Comparison of ENCODE assay signal across 30 cellular contexts in the genomic region with DNA sequence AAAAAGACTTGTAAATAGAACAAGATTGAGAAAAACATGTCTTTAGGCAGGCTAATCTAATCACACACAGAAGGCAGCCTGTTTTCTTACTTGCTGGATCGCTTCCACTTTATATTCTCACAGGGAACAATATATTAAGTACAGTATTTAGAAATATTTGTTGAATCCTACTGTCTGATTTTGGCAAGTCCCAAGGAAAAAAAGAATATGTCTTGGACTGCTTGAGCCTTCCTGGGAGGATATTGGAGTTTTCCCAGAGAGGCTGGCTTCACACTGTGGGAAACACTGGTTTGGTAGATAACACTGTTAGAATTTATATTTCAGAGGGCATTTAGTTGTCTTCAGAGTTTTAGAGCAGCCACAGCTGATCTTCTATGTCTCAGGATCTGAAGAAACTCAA.
A peak's percentile ranks its signal among the peaks of the same experiment; 100 is the strongest.
DNase-seq lines count a peak whose midpoint lies in the region; ATAC-seq and TF ChIP-seq lines count a peak whose summit lies in the region.
"Had no signal": no experiment of that assay in that cellular context is flagged by ENCODE, and none has a peak within 500 bp of the region (broad histone marks: within the 10 kb centered on the region; RNA-seq: fewer than 3 reads in every experiment).

No MANE protein-coding gene starts in this region.

- no peak overlapping the region for H3K4me3 ChIP-seq in right lobe of liver
- H3K4me3 ChIP-seq: adrenal gland, body of pancreas, gastroesophageal sphincter, stomach, transverse colon had no signal

- DNase-seq in Calu3 (no peak), SK-MEL-5 (ENCODE audit: low read depth, low spot score) (peak; percentile 13), fibroblast of peridontal ligament (ENCODE audit: extremely low read depth) (peak; percentile 19), nephron progenitor cell (no peak), right lobe of liver (no peak)
- no peak for DNase-seq in activated effector memory CD4-positive, alpha-beta T cell treated with anti-CD3 and anti-CD28 coated beads, Interleukin-2, amount 50 U/mL, for 16 hours
- DNase-seq: activated CD4-positive, alpha-beta T cell treated with anti-CD3 and anti-CD28 coated beads, Interleukin-2, amount 10 ng/mL, durations not matched to agents 7 days and 5 days; activated naive CD4-positive, alpha-beta T cell; activated T-cell treated with anti-CD3 and anti-CD28 coated beads, Interleukin-2, amount 50 U/mL, for 4 hours; adrenal gland; body of pancreas; CD8-positive, alpha-beta memory T cell; DMS153; effector memory CD8-positive, alpha-beta T cell; HCEC 1CT; hypothalamus; immature natural killer cell; NCI-H2029 treated with DMSO at 0.1 percent for 48 hours; NCI-H345; NCI-H748 treated with DMSO at 0.1 percent for 48 hours; small intestine; stimulated activated CD4-positive, alpha-beta T cell treated with anti-CD3 and anti-CD28 coated beads, Interleukin-1b, Interleukin-23, amount 100 ng/mL, for 48 hours; stimulated activated CD8-positive, alpha-beta memory T cell treated with anti-CD3 and anti-CD28 coated beads, Interleukin-4, amount 100 ng/mL, for 48 hours; stomach; transverse colon had no signal

- H3K27ac Mint-ChIP-seq in Calu3 (ENCODE audit: unreplicated experiment) (peak overlapping the region; percentile 41), nephron progenitor cell (peak overlapping the region; percentile 27)
- H3K27ac Mint-ChIP-seq in stimulated activated memory B cell treated with anti-CD40 and anti-IgM and Interleukin-4, amounts not matched to agents 10 μg/mL and 1 μg/mL and 100 μg/mL, for 72 hours, result no peak overlapping the region
- H3K27ac Mint-ChIP-seq: activated CD4-positive, alpha-beta T cell treated with anti-CD3 and anti-CD28 coated beads, Interleukin-2, amount 10 ng/mL, durations not matched to agents 7 days and 5 days; CD8-positive, alpha-beta memory T cell; effector memory CD8-positive, alpha-beta T cell had no signal

- H3K4me1 ChIP-seq in right lobe of liver, result no peaks in the 10 kb centered on the region
- H3K4me1 ChIP-seq: adrenal gland, body of pancreas had no signal

- H3K4me1 Mint-ChIP-seq in Calu3 (ENCODE audit: low read depth, unreplicated experiment) (peaks cover 13% of the 10 kb centered on the region), nephron progenitor cell (peaks cover 68% of the 10 kb centered on the region)
- peaks cover 6% of the 10 kb centered on the region for H3K4me1 Mint-ChIP-seq in stimulated activated memory B cell treated with anti-CD40 and anti-IgM and Interleukin-4, amounts not matched to agents 10 μg/mL and 1 μg/mL and 100 μg/mL, for 72 hours

- no peak for ATAC-seq in GM18909 (IDR thresholded peaks at IDR 0.05; ENCODE audit: poor library complexity, unreplicated experiment)
- no peak for ATAC-seq in stimulated activated memory B cell treated with anti-CD40 and anti-IgM and Interleukin-4, amounts not matched to agents 10 μg/mL and 1 μg/mL and 100 μg/mL, for 72 hours
- no peak for ATAC-seq in right lobe of liver
- ATAC-seq: activated T-cell treated with anti-CD3 and anti-CD28 coated beads, Interleukin-2, amount 50 U/mL, for 4 hours; body of pancreas; effector memory CD8-positive, alpha-beta T cell; esophagus mucosa; gastroesophageal sphincter; left lobe of liver had no signal

- in situ Hi-C loops in SK-MEL-5 (cut with HindIII; ENCODE audit: low pct_unique_long_range_greater_than_20kb, low sequenced_read_pairs), result no loop called here

- H3K9me3 Mint-ChIP-seq in Calu3 (ENCODE audit: low read depth, unreplicated experiment) (no peaks in the 10 kb centered on the region), nephron progenitor cell (no peaks in the 10 kb centered on the region)
- no peaks in the 10 kb centered on the region for H3K9me3 Mint-ChIP-seq in stimulated activated memory B cell treated with anti-CD40 and anti-IgM and Interleukin-4, amounts not matched to agents 10 μg/mL and 1 μg/mL and 100 μg/mL, for 72 hours
- H3K9me3 Mint-ChIP-seq: activated CD4-positive, alpha-beta T cell treated with anti-CD3 and anti-CD28 coated beads, Interleukin-2, amount 10 ng/mL, durations not matched to agents 7 days and 5 days; activated T-cell treated with anti-CD3 and anti-CD28 coated beads, Interleukin-2, amount 50 U/mL, for 4 hours had no signal

- CTCF ChIA-PET in Calu3 (lab: Charles Lee), result interaction anchor here (1.3 kb wide), 1 partner anchor 10 kb away, joined by 3 read pairs; no protein-coding TSS in a partner anchor

- H3K36me3 Mint-ChIP-seq in Calu3 (ENCODE audit: insufficient read depth, unreplicated experiment) (no peaks in the 10 kb centered on the region), nephron progenitor cell (ENCODE audit: low read depth) (peaks cover 77% of the 10 kb centered on the region)
- no peaks in the 10 kb centered on the region for H3K36me3 Mint-ChIP-seq in stimulated activated memory B cell treated with anti-CD40 and anti-IgM and Interleukin-4, amounts not matched to agents 10 μg/mL and 1 μg/mL and 100 μg/mL, for 72 hours
- H3K36me3 Mint-ChIP-seq: CD8-positive, alpha-beta memory T cell; immature natural killer cell had no signal

- H3K27me3 Mint-ChIP-seq in Calu3 (ENCODE audit: unreplicated experiment) (no peaks in the 10 kb centered on the region), nephron progenitor cell (ENCODE audit: low read depth, poor library complexity) (no peaks in the 10 kb centered on the region)
- H3K27me3 Mint-ChIP-seq in stimulated activated memory B cell treated with anti-CD40 and anti-IgM and Interleukin-4, amounts not matched to agents 10 μg/mL and 1 μg/mL and 100 μg/mL, for 72 hours, result no peaks in the 10 kb centered on the region
- H3K27me3 Mint-ChIP-seq: activated CD4-positive, alpha-beta T cell treated with anti-CD3 and anti-CD28 coated beads, Interleukin-2, amount 10 ng/mL, durations not matched to agents 7 days and 5 days; CD8-positive, alpha-beta memory T cell; effector memory CD8-positive, alpha-beta T cell had no signal

- H3K4me3 Mint-ChIP-seq in Calu3 (ENCODE audit: low read depth, unreplicated experiment) (no peak overlapping the region), nephron progenitor cell (no peak overlapping the region)
- H3K4me3 Mint-ChIP-seq in stimulated activated memory B cell treated with anti-CD40 and anti-IgM and Interleukin-4, amounts not matched to agents 10 μg/mL and 1 μg/mL and 100 μg/mL, for 72 hours, result no peak overlapping the region
- H3K4me3 Mint-ChIP-seq: activated CD4-positive, alpha-beta T cell treated with anti-CD3 and anti-CD28 coated beads, Interleukin-2, amount 10 ng/mL, durations not matched to agents 7 days and 5 days; activated T-cell treated with anti-CD3 and anti-CD28 coated beads, Interleukin-2, amount 50 U/mL, for 4 hours; CD8-positive, alpha-beta memory T cell; effector memory CD8-positive, alpha-beta T cell; immature natural killer cell had no signal

- no TSS peak for BruUV-seq in Calu3 (replicated peaks; lab: Mats Ljungman, UMichigan)

- no peaks in the 10 kb centered on the region for H3K36me3 ChIP-seq in right lobe of liver
- H3K36me3 ChIP-seq: adrenal gland, stomach, transverse colon had no signal

- H3K27me3 ChIP-seq in right lobe of liver, result no peaks in the 10 kb centered on the region
- H3K27me3 ChIP-seq: adrenal gland, body of pancreas, gastroesophageal sphincter, stomach, transverse colon had no signal

- intact Hi-C loops in Calu3 (cut with micrococcal nuclease; ENCODE audit: unreplicated experiment), result no loop called here
- intact Hi-C loops in right lobe of liver (cut with DNase I), result no loop called here

- TF ChIP-seq CTCF in Calu3 (IDR thresholded peaks at IDR 0.05; ENCODE audit: unreplicated experiment) (no peak), nephron progenitor cell (IDR thresholded peaks at IDR 0.05) (no peak), right lobe of liver (IDR thresholded peaks at IDR 0.05) (no peak)

- H3K9me3 ChIP-seq in right lobe of liver, result no peaks in the 10 kb centered on the region
- H3K9me3 ChIP-seq: adrenal gland, body of pancreas, gastroesophageal sphincter, stomach, transverse colon had no signal

- no peak for TF ChIP-seq POLR2A in right lobe of liver (IDR thresholded peaks at IDR 0.05)

- WGBS in right lobe of liver (ENCODE audit: insufficient coverage, low coverage, low lambda C conversion rate, missing lambda C conversion rate), result 80% methylated on average over 1 of the region's 1 CpG

- H3K27ac ChIP-seq in right lobe of liver, result no peak overlapping the region
- H3K27ac ChIP-seq: adrenal gland, body of pancreas, gastroesophageal sphincter, stomach, transverse colon had no signal

Comparison
In these comparisons a context has a peak if more than half of its experiments do, and no peak if none do; other contexts are left out.
1. DNase-seq: peak in SK-MEL-5 (single experiment) and fibroblast of peridontal ligament (single experiment); none in Calu3 (single experiment), nephron progenitor cell (single experiment), activated effector memory CD4-positive, alpha-beta T cell treated with anti-CD3 and anti-CD28 coated beads, Interleukin-2, amount 50 U/mL, for 16 hours (single experiment) and right lobe of liver (0 of 3).